ENCODE assay signal across 15 cellular contexts in the genomic region with DNA sequence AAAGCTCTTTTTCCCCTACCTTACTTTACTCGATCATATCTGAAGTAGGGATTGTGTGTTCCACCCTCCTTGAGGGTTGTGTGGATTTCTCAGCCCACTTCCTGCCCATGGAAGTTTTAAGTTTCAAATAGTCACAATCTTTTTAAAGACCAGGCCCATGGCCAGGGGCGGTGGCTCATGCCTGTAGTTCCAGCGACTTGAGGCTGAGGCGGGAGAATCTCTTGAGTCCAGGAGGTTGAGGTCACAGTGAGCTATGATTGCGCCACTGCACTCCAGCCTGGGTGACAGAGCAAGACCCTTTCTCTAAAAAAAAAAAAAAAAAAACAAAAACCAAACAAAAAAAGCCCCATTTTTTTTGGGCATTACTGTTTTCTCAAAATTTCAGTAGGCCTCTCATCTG. TPM values are rescaled to one million over a fixed set of nuclear protein-coding genes. Genes with fewer than 3 reads are reported as not detected.
DNase-seq lines count a peak whose midpoint lies in the region; TF ChIP-seq lines count a peak whose summit lies in the region.
"Had no signal": no experiment of that assay in that cellular context is flagged by ENCODE, and none has a peak within 500 bp of the region (broad histone marks: within the 10 kb centered on the region; RNA-seq: fewer than 3 reads in every experiment).

No MANE protein-coding gene starts in this region.

- H3K4me3 ChIP-seq in adipocyte (ENCODE audit: low read length) = peak overlapping the region; percentile 59
- H3K4me3 ChIP-seq in fibroblast of mammary gland (ENCODE audit: control insufficient read depth, low read depth, low read length) = no peak overlapping the region
- H3K4me3 ChIP-seq in osteoblast (ENCODE audit: insufficient read depth, low read length) = peak overlapping the region; percentile 33
- H3K4me3 ChIP-seq in tibial nerve = no peak overlapping the region
- H3K4me3 ChIP-seq in HAP-1 = no peak overlapping the region

- peak overlapping the region; percentile 54 for H3K4me2 ChIP-seq in osteoblast (ENCODE audit: insufficient read depth, low read length)

- TF ChIP-seq POLR2A in tibial nerve (IDR thresholded peaks at IDR 0.05) = no peak

- 47 to 62% methylated on average over 5 of the region's 5 CpGs for WGBS in tibial nerve, 2 donors

- H3K79me2 ChIP-seq in osteoblast (ENCODE audit: insufficient read depth, low read length) = no peaks in the 10 kb centered on the region

- no peaks in the 10 kb centered on the region for H3K9me3 ChIP-seq in adipocyte (ENCODE audit: control insufficient read depth, low read length)
- no peaks in the 10 kb centered on the region for H3K9me3 ChIP-seq in osteoblast (ENCODE audit: low read depth, low read length)
- peaks cover 0 to 7% (median 0%) of the 10 kb centered on the region in 4 donors for H3K9me3 ChIP-seq in tibial nerve
- H3K9me3 ChIP-seq in HAP-1 = no peaks in the 10 kb centered on the region

- no peak overlapping the region for H3K27ac Mint-ChIP-seq in mesothelial cell of epicardium

- in situ Hi-C loops in HAP-1 (cut with MboI; ENCODE audit: low sequenced_read_pairs) = loop anchor here (10.0 kb wide), 1 partner anchor 163 kb away; no protein-coding TSS in a partner anchor

- no peaks in the 10 kb centered on the region for H3K27me3 Mint-ChIP-seq in mesothelial cell of epicardium (ENCODE audit: low read depth)
- H3K27me3 Mint-ChIP-seq: CD4-positive, alpha-beta memory T cell had no signal

- DNase-seq in adipocyte (ENCODE audit: low read depth) = no peak
- peak; percentile 81 for DNase-seq in fibroblast of mammary gland (ENCODE audit: low read depth)
- DNase-seq in osteoblast (ENCODE audit: insufficient read length, low spot score, missing footprints) = peak; percentile 83
- peak; percentile 67 to 71 for DNase-seq in tibial nerve (ENCODE audit: low spot score in 2 of 2)
- DNase-seq in HAP-1 (ENCODE audit: low spot score in 2 of 2) = no peak
- DNase-seq in mesothelial cell of epicardium (ENCODE audit: low spot score in 2 of 2, unreplicated experiment in 2 of 2) = no peak
- DNase-seq in DMS53 treated with DMSO at 0.1 percent for 48 hours (lab: John Stamatoyannopoulos, UW; ENCODE audit: unreplicated experiment) = no peak
- no peak for DNase-seq in SKM-1 treated with dmso at 0.1 percent for 144 hours (lab: John Stamatoyannopoulos, UW; ENCODE audit: unreplicated experiment)
- DNase-seq: activated T-cell treated with anti-CD3 and anti-CD28 coated beads for 4 hours; CD4-positive, alpha-beta memory T cell; KBM-7; NCI-H2107; NK-92 treated with Interleukin-12 subunit alpha and Interleukin-12 subunit beta, amount 100 ng/mL, for 24 hours had no signal

- TF ChIP-seq EP300 in tibial nerve (IDR thresholded peaks at IDR 0.05) = peak in 1 of 2 donors; percentile 47

- peaks cover 3% of the 10 kb centered on the region for H3K36me3 ChIP-seq in adipocyte (ENCODE audit: control insufficient read depth, insufficient read depth, low read length, severe bottlenecking)
- no peaks in the 10 kb centered on the region for H3K36me3 ChIP-seq in osteoblast (ENCODE audit: insufficient read depth, low read length)
- H3K36me3 ChIP-seq in tibial nerve = peaks cover 0 to 47% (median 0%) of the 10 kb centered on the region in 3 donors
- H3K36me3 ChIP-seq in HAP-1 (replicated peaks) = 0 out of 2 replicates have a peak, but pooled peaks cover 2% of the 10 kb centered on the region

- no peak overlapping the region for H3K4me3 Mint-ChIP-seq in mesothelial cell of epicardium
- H3K4me3 Mint-ChIP-seq: CD4-positive, alpha-beta memory T cell; neural crest cell had no signal

- H3K4me1 Mint-ChIP-seq in mesothelial cell of epicardium = no peaks in the 10 kb centered on the region
- H3K4me1 Mint-ChIP-seq: CD4-positive, alpha-beta memory T cell had no signal

- H3K27ac ChIP-seq in osteoblast (ENCODE audit: low read depth, low read length) = peak overlapping the region; percentile 94
- peak overlapping the region; percentile 51 to 85 (median 62) for H3K27ac ChIP-seq in tibial nerve
- H3K27ac ChIP-seq: epithelial cell of prostate had no signal

- no peak for TF ChIP-seq CTCF in fibroblast of mammary gland (conservative IDR thresholded peaks at IDR 0.05; ENCODE audit: control insufficient read depth, insufficient read depth, low read depth, low read length)
- no peak for TF ChIP-seq CTCF in osteoblast (IDR thresholded peaks at IDR 0.05; ENCODE audit: extremely low read depth, low read depth, low read length)
- no peak for TF ChIP-seq CTCF in tibial nerve (IDR thresholded peaks at IDR 0.05)
- no peak for TF ChIP-seq CTCF in mesothelial cell of epicardium (IDR thresholded peaks at IDR 0.05; ENCODE audit: unreplicated experiment)

- H3K27me3 ChIP-seq in adipocyte (replicated peaks; ENCODE audit: control insufficient read depth, insufficient read depth, low read length) = no peaks in the 10 kb centered on the region
- no peaks in the 10 kb centered on the region for H3K27me3 ChIP-seq in osteoblast (ENCODE audit: insufficient read depth, low read length)
- no peaks in the 10 kb centered on the region for H3K27me3 ChIP-seq in tibial nerve
- H3K27me3 ChIP-seq in HAP-1 (ENCODE audit: low read depth) = no peaks in the 10 kb centered on the region

- H3K4me1 ChIP-seq in adipocyte (ENCODE audit: control insufficient read depth, insufficient read depth, low read length) (peaks cover 49% of the 10 kb centered on the region), osteoblast (ENCODE audit: insufficient read depth, low read length) (peaks cover 25% of the 10 kb centered on the region), tibial nerve (peaks cover 0 to 42% (median 3%) of the 10 kb centered on the region in 4 donors), HAP-1 (no peaks in the 10 kb centered on the region)

- peaks cover 24% of the 10 kb centered on the region for H3K36me3 Mint-ChIP-seq in mesothelial cell of epicardium

- no peaks in the 10 kb centered on the region for H4K20me1 ChIP-seq in osteoblast (ENCODE audit: insufficient read depth, low read length)

- peak overlapping the region; percentile 87 for H3K9ac ChIP-seq in adipocyte (ENCODE audit: low read length)

- peak overlapping the region; percentile 21 for H2AFZ ChIP-seq in osteoblast (ENCODE audit: low read length)

- peaks cover 5% of the 10 kb centered on the region for H3K9me3 Mint-ChIP-seq in mesothelial cell of epicardium
- H3K9me3 Mint-ChIP-seq: neural crest cell had no signal

RNA-seq across cellular contexts. Expression of a gene that starts 36.3 kb away (rescaled TPM):
- total RNA-seq in osteoblast = under 0.01 TPM in 2 replicates
- total RNA-seq in tibial nerve = 1 to 10 TPM in 2 of 4 donors, under 1 TPM in 2; 0.21 to 3.6 (median 1.0) TPM
- total RNA-seq in mesothelial cell of epicardium = 0.09 to 0.16 TPM (median 0.11 TPM) in 3 replicates
- total RNA-seq: CD4-positive, alpha-beta memory T cell had no signal

RNA-seq across cellular contexts. Expression of a gene that starts 42.4 kb away (rescaled TPM):
- total RNA-seq in osteoblast (37.7 and 46.3 TPM in 2 replicates), tibial nerve (10 to 100 TPM; 26.4 to 88.1 (median 70.3) TPM), mesothelial cell of epicardium (36.1 to 38.9 TPM (median 38.0 TPM) in 3 replicates)

RNA-seq across cellular contexts. Expression of a gene that starts 42.5 kb away (rescaled TPM):
- total RNA-seq in osteoblast (29.0 and 29.2 TPM in 2 replicates), tibial nerve (10 to 100 TPM; 38.1 to 48.6 (median 44.7) TPM), mesothelial cell of epicardium (107 to 116 TPM (median 112 TPM) in 3 replicates)

Comparison
In these comparisons a context has a peak if more than half of its experiments do, and no peak if none do; other contexts are left out.
1. DNase-seq: peak in fibroblast of mammary gland (single experiment), osteoblast (single experiment) and tibial nerve (2 of 2); none in adipocyte (single experiment), HAP-1 (0 of 2), mesothelial cell of epicardium (0 of 2), DMS53 treated with DMSO at 0.1 percent for 48 hours (single experiment) and SKM-1 treated with dmso at 0.1 percent for 144 hours (single experiment).
2. H3K4me3 ChIP-seq: peak in adipocyte (single experiment) and osteoblast (single experiment); none in fibroblast of mammary gland (single experiment), tibial nerve (0 of 4) and HAP-1 (single experiment).